1 cellular context compared by ENCODE assay signal in the genomic region with DNA sequence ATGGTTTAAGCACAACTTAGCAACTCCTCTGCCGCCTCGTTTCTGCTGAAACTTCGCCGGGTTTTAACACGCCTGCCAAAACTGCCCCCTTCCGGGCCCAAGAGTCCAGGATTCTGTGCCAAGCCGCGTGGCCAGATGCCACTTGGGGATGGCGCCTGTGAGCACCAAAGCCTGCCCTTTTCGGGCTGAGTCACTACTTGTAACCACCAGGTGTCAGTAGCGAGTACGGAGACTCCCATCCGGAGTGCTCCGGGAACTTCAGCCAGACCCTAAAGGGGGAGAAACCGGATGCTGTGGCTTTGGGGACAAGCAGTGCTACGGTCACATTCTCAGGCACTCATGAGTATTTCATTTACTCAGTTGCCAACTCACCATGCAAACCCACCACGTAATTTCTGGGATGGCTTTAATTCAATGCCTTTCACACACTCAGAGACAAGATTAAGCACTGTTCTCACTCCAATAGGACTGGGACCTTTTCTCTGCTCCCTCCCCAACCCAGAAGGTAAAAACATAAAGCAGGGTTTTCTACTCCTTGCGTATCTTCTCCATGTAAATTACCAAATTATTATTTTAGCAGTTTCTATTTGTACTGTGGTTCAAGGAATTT.
TF ChIP-seq lines count a peak whose summit lies in the region.

No MANE protein-coding gene starts in this region.

TF ChIP-seq in IMR-90, 13 proteins besides CTCF, POLR2A, EP300 and RAD21 (continued from another document):
- TF ChIP-seq MAZ (IDR thresholded peaks at IDR 0.05; ENCODE audit: borderline replicate concordance, low read depth, low read length) (peak; percentile 13; the same call in 1 of the 2 replicates), RCOR1 (IDR thresholded peaks at IDR 0.05; ENCODE audit: insufficient replicate concordance, low read length) (no peak)
